18 cellular contexts compared by ENCODE assay signal in genomic region chr3:127218457-127218922, GRCh38. TPM values are rescaled to one million over a fixed set of nuclear protein-coding genes. Genes with fewer than 3 reads are reported as not detected.
A peak's percentile ranks its signal among the peaks of the same experiment; 100 is the strongest.
DNase-seq lines count a peak whose midpoint lies in the region; ATAC-seq, FAIRE-seq and TF ChIP-seq lines count a peak whose summit lies in the region.
"Had no signal": no experiment of that assay in that cellular context is flagged by ENCODE, and none has a peak within 500 bp of the region (broad histone marks: within the 10 kb centered on the region; RNA-seq: fewer than 3 reads in every experiment).

No MANE protein-coding gene starts in this region.

- no peak for TF ChIP-seq POLR2A in GM12878 (IDR thresholded peaks at IDR 0.05; ENCODE audit: low read depth, low read length)
- TF ChIP-seq POLR2A in Peyer's patch (IDR thresholded peaks at IDR 0.05): no peak

- H3K36me3 ChIP-seq in GM12878 (ENCODE audit: control insufficient read depth in 2 of 2, insufficient read depth in 2 of 2, low read length in 1 of 2) (no peaks in the 10 kb centered on the region), Peyer's patch (no peaks in the 10 kb centered on the region)

- TF ChIP-seq RAD21 in GM12878 (IDR thresholded peaks at IDR 0.05; ENCODE audit: insufficient read depth, low read depth, low read length): no peak

- no peak for TF ChIP-seq CTCF in natural killer cell (IDR thresholded peaks at IDR 0.05)
- TF ChIP-seq CTCF in GM12878 (IDR thresholded peaks at IDR 0.05 in 2 of 3, conservative IDR thresholded peaks at IDR 0.05 in 1 of 3; ENCODE audit: control insufficient read depth in 2 of 3, extremely low read depth in 1 of 3, insufficient read depth in 1 of 3, low read depth in 3 of 3, low read length in 3 of 3): no peak
- TF ChIP-seq CTCF in Peyer's patch (IDR thresholded peaks at IDR 0.05): no peak

- H3K9me3 Mint-ChIP-seq in natural killer cell treated with Interleukin-12 subunit alpha and Interleukin-12 subunit beta and Interleukin-15 and Interleukin-18, amount 100 ng/mL, for 72 hours: no peaks in the 10 kb centered on the region
- no peaks in the 10 kb centered on the region for H3K9me3 Mint-ChIP-seq in natural killer cell
- H3K9me3 Mint-ChIP-seq: T-cell had no signal

- H3K27ac ChIP-seq in GM12878 (ENCODE audit: control insufficient read depth, insufficient read depth) (no peak overlapping the region), Peyer's patch (no peak overlapping the region)

- no peaks in the 10 kb centered on the region for H3K4me1 Mint-ChIP-seq in natural killer cell treated with Interleukin-12 subunit alpha and Interleukin-12 subunit beta and Interleukin-15 and Interleukin-18, amount 100 ng/mL, for 72 hours (ENCODE audit: low read depth in 2 of 2)
- no peaks in the 10 kb centered on the region for H3K4me1 Mint-ChIP-seq in natural killer cell

- RAD21 ChIA-PET in GM12878 (lab: Charles Lee; ENCODE audit: unreplicated experiment): interaction anchor here (0.9 to 4.5 kb wide), 9 partner anchors 10 to 617 kb away, joined by 3 to 31 read pairs (median 4); no protein-coding TSS in a partner anchor

- in situ Hi-C loops in GM12878 (cut with MboI): no loop called here

- H2AFZ ChIP-seq in GM12878 (ENCODE audit: control insufficient read depth, low read depth, low read length): no peak overlapping the region

- H3K27me3 ChIP-seq in GM12878 (replicated peaks in 1 of 2; ENCODE audit: control insufficient read depth in 2 of 2, insufficient read depth in 2 of 2, low read length in 1 of 2) (no peaks in the 10 kb centered on the region; a peak in 1 of 4 replicates), Peyer's patch (no peaks in the 10 kb centered on the region)

- no peak overlapping the region for H3K27ac Mint-ChIP-seq in natural killer cell treated with Interleukin-12 subunit alpha and Interleukin-12 subunit beta and Interleukin-15 and Interleukin-18, amount 100 ng/mL, for 72 hours
- no peak overlapping the region for H3K27ac Mint-ChIP-seq in natural killer cell
- H3K27ac Mint-ChIP-seq: T-cell had no signal

- no peak for FAIRE-seq in GM12878 (lab: Jason Lieb, UNC)

- H3K4me2 ChIP-seq in GM12878 (ENCODE audit: control insufficient read depth, insufficient read depth): no peak overlapping the region; the same call in 1 of the 2 replicates

- 54% methylated on average over 13 of the region's 13 CpGs for WGBS in GM12878 (ENCODE audit: insufficient coverage, insufficient replicate concordance, low lambda C conversion rate, missing lambda C conversion rate)

- no peak overlapping the region for H3K9ac ChIP-seq in GM12878 (ENCODE audit: control insufficient read depth, insufficient read depth, low read length)
- H3K9ac ChIP-seq: SK-N-SH had no signal

- H3K27me3 Mint-ChIP-seq in natural killer cell treated with Interleukin-12 subunit alpha and Interleukin-12 subunit beta and Interleukin-15 and Interleukin-18, amount 100 ng/mL, for 72 hours: peaks cover 12 to 16% of the 10 kb centered on the region in 2 donors
- peaks cover 5 to 11% of the 10 kb centered on the region in 2 donors for H3K27me3 Mint-ChIP-seq in natural killer cell (ENCODE audit: low read depth in 2 of 2)

- CTCF ChIA-PET in GM12878 (lab: Yijun Ruan, JAX): interaction anchor here (0.6 to 0.9 kb wide), 2 partner anchors 10 to 80 kb away, joined by 3 read pairs; no protein-coding TSS in a partner anchor

- H3K9me3 ChIP-seq in GM12878 (replicated peaks; ENCODE audit: control insufficient read depth, insufficient read depth, low read length) (no peaks in the 10 kb centered on the region; the same call in 2 of the 3 replicates), Peyer's patch (no peaks in the 10 kb centered on the region)
- H3K9me3 ChIP-seq: SK-N-SH had no signal

- intact Hi-C loops in natural killer cell (cut with micrococcal nuclease) (no loop called here), GM12878 (cut with micrococcal nuclease; ENCODE audit: unreplicated experiment) (no loop called here)

- BruUV-seq in GM12878 (replicated peaks; lab: Mats Ljungman, UMichigan): no TSS peak

- SMC1A ChIA-PET in GM12878 (lab: Charles Lee; ENCODE audit: uncharacterized antibody, unreplicated experiment): interaction anchor here (0.9 to 1.5 kb wide), 4 partner anchors 23 to 89 kb away, joined by 3 to 4 read pairs (median 3); no protein-coding TSS in a partner anchor

- POLR2A ChIA-PET in GM12878 (lab: Charles Lee): interaction anchor here (1.6 to 2.6 kb wide), 4 partner anchors 7 to 89 kb away, joined by 4 to 11 read pairs (median 8); no protein-coding TSS in a partner anchor

- no peaks in the 10 kb centered on the region for H3K79me2 ChIP-seq in GM12878 (ENCODE audit: control insufficient read depth, insufficient read depth, low read length)

- TF ChIP-seq EP300 in GM12878 (IDR thresholded peaks at IDR 0.05; ENCODE audit: borderline replicate concordance in 1 of 2, control insufficient read depth in 1 of 2, low read depth in 2 of 2, low read length in 2 of 2): no peak

- peak; percentile 41 for DNase-seq in natural killer cell treated with Interleukin-12 subunit alpha and Interleukin-12 subunit beta and Interleukin-15 and Interleukin-18, amount 100 ng/mL, for 72 hours (ENCODE audit: low spot score)
- no peak for DNase-seq in natural killer cell
- DNase-seq in NCI-H146 (lab: John Stamatoyannopoulos, UW): peak; percentile 53
- DNase-seq in GM12878 (ENCODE audit: low read depth, low spot score): no peak
- no peak for DNase-seq in Peyer's patch
- no peak for DNase-seq in NCI-H2196 treated with DMSO at 0.1 percent for 48 hours (lab: John Stamatoyannopoulos, UW; ENCODE audit: unreplicated experiment)
- no peak for DNase-seq in NCI-H2081 treated with DMSO at 0.1 percent for 48 hours (lab: John Stamatoyannopoulos, UW)
- DNase-seq: COR-L47, NCI-H1436, NCI-H2081, NCI-H526 treated with DMSO at 0.1 percent for 48 hours, PC-3, SHP77, SK-N-SH, T-cell had no signal

- H3K4me1 ChIP-seq in GM12878 (ENCODE audit: control insufficient read depth, insufficient read depth, low read length) (peaks cover 16% of the 10 kb centered on the region), Peyer's patch (no peaks in the 10 kb centered on the region)

- peak in 1 of 2 donors; percentile 21 for ATAC-seq in natural killer cell treated with Interleukin-12 subunit alpha and Interleukin-12 subunit beta and Interleukin-15 and Interleukin-18, amount 100 ng/mL, for 72 hours
- ATAC-seq in natural killer cell (no peak), GM12878 (no peak), HG03342 (IDR thresholded peaks at IDR 0.05; ENCODE audit: unreplicated experiment) (no peak)
- ATAC-seq: T-cell had no signal

- no peaks in the 10 kb centered on the region for H4K20me1 ChIP-seq in GM12878 (ENCODE audit: control insufficient read depth, insufficient read depth)

- H3K36me3 Mint-ChIP-seq in natural killer cell treated with Interleukin-12 subunit alpha and Interleukin-12 subunit beta and Interleukin-15 and Interleukin-18, amount 100 ng/mL, for 72 hours: no peaks in the 10 kb centered on the region
- H3K36me3 Mint-ChIP-seq in natural killer cell: no peaks in the 10 kb centered on the region
- H3K36me3 Mint-ChIP-seq: T-cell had no signal

- H3K4me3 ChIP-seq in GM12878: no peak overlapping the region
- H3K4me3 ChIP-seq in Peyer's patch: no peak overlapping the region

- no peak overlapping the region for H3K4me3 Mint-ChIP-seq in natural killer cell treated with Interleukin-12 subunit alpha and Interleukin-12 subunit beta and Interleukin-15 and Interleukin-18, amount 100 ng/mL, for 72 hours
- H3K4me3 Mint-ChIP-seq in natural killer cell: no peak overlapping the region
- H3K4me3 Mint-ChIP-seq: T-cell had no signal

TF ChIP-seq in GM12878, 131 proteins besides CTCF, POLR2A, EP300 and RAD21 (continues in another document):
- 0 out of 2 replicates have a peak, but pooled peaks have one; percentile 3 for TF ChIP-seq TAF1 (IDR thresholded peaks at IDR 0.05; ENCODE audit: borderline replicate concordance, low read depth, low read length)
- 0 out of 2 replicates have a peak, but pooled peaks have one; percentile 18 for TF ChIP-seq PML (IDR thresholded peaks at IDR 0.05; ENCODE audit: low read length)

RNA-seq across cellular contexts. Expression of gene PRR23E, which starts 25.6 kb away (rescaled TPM):
- total RNA-seq in natural killer cell treated with Interleukin-12 subunit alpha and Interleukin-12 subunit beta and Interleukin-15 and Interleukin-18, amount 100 ng/mL, for 72 hours: not detected
- total RNA-seq in natural killer cell: not detected
- not detected in 2 replicates for total RNA-seq in GM12878 (2013; cell fraction: nucleolus; rRNA removed)
- total RNA-seq in GM12878 (2014; rRNA removed): not detected in 2 replicates
- total RNA-seq in GM12878 (2014; rRNA removed; fragmentation: Illumina TruSeq; extraction: Trizol): not detected in 2 replicates
- not detected in 2 replicates for total RNA-seq in GM12878 (2021)
- not detected for polyA plus RNA-seq in GM12878 (2011; ENCODE audit: low read depth)
- polyA plus RNA-seq in GM12878 (2011; rRNA removed): not detected in 2 replicates
- not detected in 2 replicates for polyA plus RNA-seq in GM12878 (2011; cell fraction: cytosol; rRNA removed)
- polyA plus RNA-seq in GM12878 (2011; cell fraction: nucleus; rRNA removed): not detected in 2 replicates
- polyA plus RNA-seq in GM12878 (2012): not detected in 2 replicates
- not detected in 2 replicates for polyA plus RNA-seq in GM12878 (2014; fragmentation: Illumina TruSeq; extraction: Trizol)
- not detected for polyA plus RNA-seq in GM12878 (2014; fragmentation: Nextera tagmentation; extraction: Ambion mirVana)
- not detected in 2 replicates for polyA plus RNA-seq in GM12878 (2014; rRNA removed)
- not detected for polyA plus RNA-seq in GM12878 (2016; fragmentation: Nextera tagmentation; extraction: Ambion mirVana)
- not detected in 2 replicates for polyA minus RNA-seq in GM12878 (2011; rRNA and poly(A)+ RNA removed)
- polyA minus RNA-seq in GM12878 (2011; cell fraction: cytosol; rRNA and poly(A)+ RNA removed): not detected in 2 replicates
- polyA minus RNA-seq in GM12878 (2011; cell fraction: nucleus; rRNA and poly(A)+ RNA removed): not detected in 2 replicates
- total RNA-seq in Peyer's patch: not detected
- total RNA-seq: A673, M059J, PC-3, T-cell had no signal
- polyA plus RNA-seq: SK-N-SH had no signal

Comparison
In these comparisons a context has a peak if more than half of its experiments do, and no peak if none do; other contexts are left out.
1. DNase-seq: peak in natural killer cell treated with Interleukin-12 subunit alpha and Interleukin-12 subunit beta and Interleukin-15 and Interleukin-18, amount 100 ng/mL, for 72 hours (single experiment) and NCI-H146 (single experiment); none in natural killer cell (single experiment), GM12878 (single experiment), Peyer's patch (0 of 3), NCI-H2196 treated with DMSO at 0.1 percent for 48 hours (single experiment) and NCI-H2081 treated with DMSO at 0.1 percent for 48 hours (single experiment).